In genomic region chr9:37421914-37422288, GRCh38 we compare ENCODE assay signal across 2 cellular contexts.
TF ChIP-seq lines count a peak whose summit lies in the region.

No MANE protein-coding gene starts in this region.

TF ChIP-seq in GM12878, 131 proteins besides CTCF, POLR2A, EP300 and RAD21:
- TF ChIP-seq CEBPZ (IDR thresholded peaks at IDR 0.05; ENCODE audit: low read depth, low read length), result no peak
- TF ChIP-seq POU2F2 (IDR thresholded peaks at IDR 0.05; ENCODE audit: borderline replicate concordance, low read depth, low read length), result no peak
- no peak for TF ChIP-seq YY1 (IDR thresholded peaks at IDR 0.05; ENCODE audit: low read depth, low read length)
- TF ChIP-seq SIN3A (IDR thresholded peaks at IDR 0.05; ENCODE audit: low read depth, low read length), result peak; percentile 51
- no peak for TF ChIP-seq ZZZ3 (IDR thresholded peaks at IDR 0.05; ENCODE audit: control insufficient read depth, insufficient read length, low read depth)
- TF ChIP-seq KLF5 (IDR thresholded peaks at IDR 0.05; ENCODE audit: partially characterized antibody), result no peak
- 0 out of 2 replicates have a peak, but pooled peaks have one; percentile 40 for TF ChIP-seq MLLT1 (IDR thresholded peaks at IDR 0.05)
- TF ChIP-seq DPF2 (IDR thresholded peaks at IDR 0.05), result no peak
- no peak for TF ChIP-seq ZNF217 (IDR thresholded peaks at IDR 0.05)
- TF ChIP-seq SMC3 (IDR thresholded peaks at IDR 0.05; ENCODE audit: borderline replicate concordance, low read length), result 0 out of 2 replicates have a peak, but pooled peaks have one; percentile 10
- no peak for TF ChIP-seq TCF12 (IDR thresholded peaks at IDR 0.05; ENCODE audit: low read depth, low read length)
- no peak for TF ChIP-seq KAT2A (conservative IDR thresholded peaks at IDR 0.05; ENCODE audit: control insufficient read depth, low read depth, low read length)
- TF ChIP-seq HDAC2 (IDR thresholded peaks at IDR 0.05), result no peak
- peak; percentile 60 for TF ChIP-seq USF1 (IDR thresholded peaks at IDR 0.05; ENCODE audit: borderline replicate concordance, extremely low read length, insufficient read depth, low read depth, low read length)
TF ChIP-seq in GM12878: peak in this region for 4.

TF ChIP-seq in HepG2, 621 proteins besides CTCF, POLR2A, EP300 and RAD21:
- no peak for TF ChIP-seq ZNF841 (CRISPR knock-in tag; IDR thresholded peaks at IDR 0.05; ENCODE audit: borderline replicate concordance)
- TF ChIP-seq ZC3H4 (CRISPR knock-in tag; IDR thresholded peaks at IDR 0.05; ENCODE audit: borderline replicate concordance), result 0 out of 2 replicates have a peak, but pooled peaks have one; percentile 65
- TF ChIP-seq USF2 (IDR thresholded peaks at IDR 0.05; ENCODE audit: low read depth, low read length), result peak; percentile 85; the same call in 1 of the 2 replicates
- peak; percentile 91; the same call in 1 of the 2 replicates for TF ChIP-seq USF2 (CRISPR knock-in tag; IDR thresholded peaks at IDR 0.05; ENCODE audit: borderline replicate concordance)
- no peak for TF ChIP-seq PRDM10 (CRISPR knock-in tag; IDR thresholded peaks at IDR 0.05; ENCODE audit: low read depth)
- 0 out of 2 replicates have a peak, but pooled peaks have one; percentile 76 for TF ChIP-seq NAIF1 (CRISPR knock-in tag; IDR thresholded peaks at IDR 0.05; ENCODE audit: borderline replicate concordance)
- no peak for TF ChIP-seq FOXM1 (CRISPR knock-in tag; IDR thresholded peaks at IDR 0.05)
- no peak for TF ChIP-seq ZNF766 (CRISPR knock-in tag; IDR thresholded peaks at IDR 0.05; ENCODE audit: borderline replicate concordance)
- TF ChIP-seq ZNF598 (CRISPR knock-in tag; IDR thresholded peaks at IDR 0.05; ENCODE audit: borderline replicate concordance), result no peak
- TF ChIP-seq ZNF563 (CRISPR knock-in tag; IDR thresholded peaks at IDR 0.05), result no peak
- TF ChIP-seq SP140L (CRISPR knock-in tag; IDR thresholded peaks at IDR 0.05; ENCODE audit: borderline replicate concordance), result no peak
- TF ChIP-seq TSC22D2 (CRISPR knock-in tag; IDR thresholded peaks at IDR 0.05; ENCODE audit: borderline replicate concordance), result 0 out of 2 replicates have a peak, but pooled peaks have one; percentile 7
- TF ChIP-seq BHLHE40 (IDR thresholded peaks at IDR 0.05; ENCODE audit: low read length), result peak; percentile 31
- no peak for TF ChIP-seq PHB2 (IDR thresholded peaks at IDR 0.05; ENCODE audit: partially characterized antibody)
- no peak for TF ChIP-seq ZNF451 (CRISPR knock-in tag; IDR thresholded peaks at IDR 0.05)
- TF ChIP-seq ZNF335 (CRISPR knock-in tag; IDR thresholded peaks at IDR 0.05), result 0 out of 2 replicates have a peak, but pooled peaks have one; percentile 6
